ENCODE assay signal across 1 cellular context in the genomic region with DNA sequence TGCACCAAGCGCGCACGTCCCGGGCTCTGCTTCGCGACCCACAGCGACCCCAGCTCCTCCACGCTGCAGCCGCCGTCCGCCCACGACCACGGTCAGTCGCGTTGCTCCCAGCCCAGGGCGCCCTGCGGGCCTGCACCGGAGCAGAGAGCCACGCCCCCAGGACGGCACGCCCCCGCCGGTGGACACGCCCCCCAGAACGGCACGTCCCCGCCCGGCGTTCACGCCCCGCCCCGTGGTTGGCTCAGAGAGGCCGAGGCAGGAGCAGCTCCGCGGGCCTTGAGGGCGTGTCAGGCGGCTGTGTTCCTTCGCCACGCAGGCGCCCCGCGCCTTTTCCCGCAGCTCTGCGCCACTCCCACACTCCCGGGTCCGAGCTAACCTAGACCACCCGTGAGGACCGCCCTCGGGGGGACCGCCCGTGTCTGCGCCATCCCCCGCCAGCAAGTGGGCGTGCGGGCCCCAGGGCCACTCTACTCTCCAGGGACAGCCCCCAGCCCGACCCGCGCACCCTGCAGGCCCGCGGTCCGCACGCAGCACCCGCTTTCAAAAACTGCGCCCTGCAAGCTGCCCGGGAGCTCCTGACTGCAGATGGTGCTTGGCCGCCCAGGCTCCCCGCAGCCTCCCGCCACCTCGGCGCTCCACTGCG.
TF ChIP-seq lines count a peak whose summit lies in the region.

A gene with protein sequence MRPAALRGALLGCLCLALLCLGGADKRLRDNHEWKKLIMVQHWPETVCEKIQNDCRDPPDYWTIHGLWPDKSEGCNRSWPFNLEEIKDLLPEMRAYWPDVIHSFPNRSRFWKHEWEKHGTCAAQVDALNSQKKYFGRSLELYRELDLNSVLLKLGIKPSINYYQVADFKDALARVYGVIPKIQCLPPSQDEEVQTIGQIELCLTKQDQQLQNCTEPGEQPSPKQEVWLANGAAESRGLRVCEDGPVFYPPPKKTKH (minus strand): TSS at position 107 of the 643 bp plus-strand sequence. CDS start 368 bp downstream, outside the sequence.

TF ChIP-seq in K562, 482 proteins besides CTCF, POLR2A, EP300 and RAD21 (continued from another document):
- TF ChIP-seq CUX1 (CRISPR knock-in tag; IDR thresholded peaks at IDR 0.05) (no peak), ZNF695 (CRISPR knock-in tag; IDR thresholded peaks at IDR 0.05) (peak; percentile 83; the same call in 1 of the 2 replicates), ZNF165 (CRISPR knock-in tag; IDR thresholded peaks at IDR 0.05; ENCODE audit: borderline replicate concordance) (no peak), ZBTB40 (IDR thresholded peaks at IDR 0.05) (0 out of 2 replicates have a peak, but pooled peaks have one; percentile 32), ZBTB40 (CRISPR knock-in tag; IDR thresholded peaks at IDR 0.05) (no peak), CBX3 (IDR thresholded peaks at IDR 0.05; ENCODE audit: borderline replicate concordance in 1 of 2, low read length in 2 of 2) (peak in 1 of 2 experiments; percentile 77; a peak in 1 of 3 replicates), RBBP5 (IDR thresholded peaks at IDR 0.05; ENCODE audit: borderline replicate concordance, insufficient read depth, low read length, poor library complexity, severe bottlenecking) (peak; percentile 47), SMAD4 (CRISPR knock-in tag; conservative IDR thresholded peaks at IDR 0.05) (0 out of 2 replicates have a peak, but pooled peaks have one; percentile 8), PHF20 (IDR thresholded peaks at IDR 0.05; ENCODE audit: partially characterized antibody) (peak; percentile 23), HMG20B (CRISPR knock-in tag; IDR thresholded peaks at IDR 0.05) (peak; percentile 86; the same call in 1 of the 2 replicates)
- TF ChIP-seq, protein P1, sequence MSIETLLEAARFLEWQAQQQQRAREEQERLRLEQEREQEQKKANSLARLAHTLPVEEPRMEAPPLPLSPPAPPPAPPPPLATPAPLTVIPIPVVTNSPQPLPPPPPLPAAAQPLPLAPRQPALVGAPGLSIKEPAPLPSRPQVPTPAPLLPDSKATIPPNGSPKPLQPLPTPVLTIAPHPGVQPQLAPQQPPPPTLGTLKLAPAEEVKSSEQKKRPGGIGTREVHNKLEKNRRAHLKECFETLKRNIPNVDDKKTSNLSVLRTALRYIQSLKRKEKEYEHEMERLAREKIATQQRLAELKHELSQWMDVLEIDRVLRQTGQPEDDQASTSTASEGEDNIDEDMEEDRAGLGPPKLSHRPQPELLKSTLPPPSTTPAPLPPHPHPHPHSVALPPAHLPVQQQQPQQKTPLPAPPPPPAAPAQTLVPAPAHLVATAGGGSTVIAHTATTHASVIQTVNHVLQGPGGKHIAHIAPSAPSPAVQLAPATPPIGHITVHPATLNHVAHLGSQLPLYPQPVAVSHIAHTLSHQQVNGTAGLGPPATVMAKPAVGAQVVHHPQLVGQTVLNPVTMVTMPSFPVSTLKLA (conservative IDR thresholded peaks at IDR 0.05): peak; percentile 53 to 88
